In genomic region chr18:8856187-8856586, GRCh38 we compare ENCODE assay signal across 1 cellular context.
TF ChIP-seq lines count a peak whose summit lies in the region.

No MANE protein-coding gene starts in this region.

TF ChIP-seq in GM23338, 12 proteins besides CTCF, POLR2A, EP300 and RAD21 (continued from another document):
- no peak for TF ChIP-seq ZNF462 (CRISPR knock-in tag; IDR thresholded peaks at IDR 0.05)
- TF ChIP-seq ZNF331 (CRISPR knock-in tag; IDR thresholded peaks at IDR 0.05; ENCODE audit: low read depth) = no peak
- no peak for TF ChIP-seq JUNB (IDR thresholded peaks at IDR 0.05; ENCODE audit: unreplicated experiment)
- no peak for TF ChIP-seq ETS1 (IDR thresholded peaks at IDR 0.05)
- TF ChIP-seq EZH2 (IDR thresholded peaks at IDR 0.05; ENCODE audit: low read depth, unreplicated experiment) = no peak
- no peak for TF ChIP-seq NANOG (IDR thresholded peaks at IDR 0.05; ENCODE audit: borderline replicate concordance)
- no peak for TF ChIP-seq CREB1 (CRISPR knock-in tag; IDR thresholded peaks at IDR 0.05; ENCODE audit: low read depth)
- no peak for TF ChIP-seq REST (IDR thresholded peaks at IDR 0.05; ENCODE audit: unreplicated experiment)
- no peak for TF ChIP-seq POLR2AphosphoS5 (IDR thresholded peaks at IDR 0.05; ENCODE audit: low read depth)
- no peak for TF ChIP-seq STAT1 (IDR thresholded peaks at IDR 0.05; ENCODE audit: unreplicated experiment)
